In genomic region chr5:148747536-148747906, GRCh38 we compare ENCODE assay signal across 1 cellular context.
TF ChIP-seq lines count a peak whose summit lies in the region.

No MANE protein-coding gene starts in this region.

TF ChIP-seq in GM23338, 12 proteins besides CTCF, POLR2A, EP300 and RAD21 (continued from another document):
- TF ChIP-seq ZNF462 (CRISPR knock-in tag; IDR thresholded peaks at IDR 0.05), result no peak
